In genomic region chr5:73119492-73120157, GRCh38 we compare ENCODE assay signal across 9 cellular contexts. TPM values are rescaled to one million over a fixed set of nuclear protein-coding genes. Genes with fewer than 3 reads are reported as not detected.
DNase-seq lines count a peak whose midpoint lies in the region; ATAC-seq and TF ChIP-seq lines count a peak whose summit lies in the region.
"Had no signal": no experiment of that assay in that cellular context is flagged by ENCODE, and none has a peak within 500 bp of the region (broad histone marks: within the 10 kb centered on the region; RNA-seq: fewer than 3 reads in every experiment).

No MANE protein-coding gene starts in this region.

- H3K36me3 Mint-ChIP-seq in T-helper 17 cell (ENCODE audit: low read depth) (peaks cover 2% of the 10 kb centered on the region), neural crest cell (ENCODE audit: low read depth) (no peaks in the 10 kb centered on the region)

- no peaks in the 10 kb centered on the region for H3K9me3 ChIP-seq in T-helper 17 cell (ENCODE audit: control insufficient read depth, low read length, poor library complexity, severe bottlenecking)

- H3K4me1 Mint-ChIP-seq in T-helper 17 cell (peaks cover 23% of the 10 kb centered on the region), neural crest cell (peaks cover 5% of the 10 kb centered on the region)

- ATAC-seq in T-helper 17 cell: peak; percentile 73
- no peak for ATAC-seq in HG03045 (IDR thresholded peaks at IDR 0.05; ENCODE audit: unreplicated experiment)
- ATAC-seq in HG02840 (IDR thresholded peaks at IDR 0.05; ENCODE audit: low FRiP score, unreplicated experiment): no peak

- H3K27me3 Mint-ChIP-seq in T-helper 17 cell: peaks cover 70% of the 10 kb centered on the region
- peaks cover 91% of the 10 kb centered on the region for H3K27me3 Mint-ChIP-seq in neural crest cell (ENCODE audit: low read depth)

- TF ChIP-seq CTCF in AG10803 (conservative IDR thresholded peaks at IDR 0.05; ENCODE audit: low read length) (no peak), fibroblast of villous mesenchyme (IDR thresholded peaks at IDR 0.05; ENCODE audit: insufficient read depth, low read depth, low read length) (no peak), neural crest cell (conservative IDR thresholded peaks at IDR 0.05) (no peak)

- no peak overlapping the region for H3K27ac Mint-ChIP-seq in T-helper 17 cell
- H3K27ac Mint-ChIP-seq in neural crest cell (ENCODE audit: unreplicated experiment): no peak overlapping the region

- DNase-seq in AG10803 (ENCODE audit: low read depth) (no peak), T-helper 17 cell (no peak), fibroblast of villous mesenchyme (ENCODE audit: low read depth) (no peak), neural crest cell (ENCODE audit: low read depth, low spot score) (no peak), NOMO-1 treated with DMSO at 0.1 percent for 48 hours (lab: John Stamatoyannopoulos, UW; ENCODE audit: unreplicated experiment) (no peak), GM19240 (ENCODE audit: insufficient read length, low spot score) (no peak)
- DNase-seq: GDM1 had no signal

- H3K4me3 Mint-ChIP-seq in T-helper 17 cell (peak overlapping the region; percentile 81), neural crest cell (peak overlapping the region; percentile 83)

- H3K4me3 ChIP-seq in AG10803 (ENCODE audit: low read length) (peak overlapping the region; percentile 30), fibroblast of villous mesenchyme (ENCODE audit: low read depth, low read length) (peak overlapping the region; percentile 79)

- H3K9me3 Mint-ChIP-seq in neural crest cell: no peaks in the 10 kb centered on the region

RNA-seq across cellular contexts. Expression of gene TMEM171, which starts 0.8 kb away (rescaled TPM):
- total RNA-seq in T-helper 17 cell (under 1 TPM in 1 of 2 donors, not detected in 1; 0.50 TPM), fibroblast of villous mesenchyme (4.5 and 13.4 TPM in 2 replicates), neural crest cell (not detected in 2 replicates)

RNA-seq across cellular contexts. Expression of gene TMEM174, which starts 53.4 kb away (rescaled TPM):
- total RNA-seq in T-helper 17 cell: not detected
- total RNA-seq in fibroblast of villous mesenchyme: not detected in 2 replicates
- total RNA-seq in neural crest cell: not detected in 2 replicates
